12 cellular contexts compared by ENCODE assay signal in genomic region chr9:13274901-13275641, GRCh38. TPM values are rescaled to one million over a fixed set of nuclear protein-coding genes. Genes with fewer than 3 reads are reported as not detected.
A peak's percentile ranks its signal among the peaks of the same experiment; 100 is the strongest.
DNase-seq lines count a peak whose midpoint lies in the region; ATAC-seq and TF ChIP-seq lines count a peak whose summit lies in the region.
"Had no signal": no experiment of that assay in that cellular context is flagged by ENCODE, and none has a peak within 500 bp of the region (broad histone marks: within the 10 kb centered on the region; RNA-seq: fewer than 3 reads in every experiment).

No MANE protein-coding gene starts in this region.

- no peak for TF ChIP-seq CTCF in neural progenitor cell (IDR thresholded peaks at IDR 0.05)

- no peak overlapping the region for H2AFZ ChIP-seq in neural progenitor cell (replicated peaks)

- H3K27ac ChIP-seq in neural progenitor cell = no peak overlapping the region

- peaks cover 14% of the 10 kb centered on the region for H3K4me1 Mint-ChIP-seq in neural progenitor cell
- H3K4me1 Mint-ChIP-seq: activated B cell treated with CpG ODN at 0.5 μM for 24 hours; CD4-positive, alpha-beta memory T cell had no signal

- H3K9me3 Mint-ChIP-seq in neural progenitor cell = peaks cover 13% of the 10 kb centered on the region
- H3K9me3 Mint-ChIP-seq: activated B cell treated with CpG ODN at 0.5 μM for 24 hours had no signal

- H3K27me3 ChIP-seq in neural progenitor cell = no peaks in the 10 kb centered on the region

- peak; percentile 45 for DNase-seq in AG20443 (ENCODE audit: low spot score)
- DNase-seq in NCI-H146 (lab: John Stamatoyannopoulos, UW) = peak; percentile 60
- DNase-seq in dedifferentiated amniotic fluid mesenchymal stem cell (ENCODE audit: extremely low spot score) = peak; percentile 51
- DNase-seq in neural progenitor cell (ENCODE audit: low spot score) = no peak
- DNase-seq in GM19238 (ENCODE audit: insufficient read length, low spot score) = no peak
- DNase-seq: activated B cell treated with CpG ODN at 0.5 μM for 24 hours; activated gamma-delta T cell treated with Interleukin-2 at 50 U/mL for 16 hours; CD4-positive, alpha-beta memory T cell; NCI-H1092 had no signal

- peaks cover 32% of the 10 kb centered on the region for H3K36me3 Mint-ChIP-seq in neural progenitor cell
- H3K36me3 Mint-ChIP-seq: CD4-positive, alpha-beta memory T cell had no signal

- H4K20me1 ChIP-seq in neural progenitor cell (ENCODE audit: low read depth) = peaks cover 11% of the 10 kb centered on the region

- H3F3A ChIP-seq in neural progenitor cell (ENCODE audit: low read depth) = peaks cover 9% of the 10 kb centered on the region

- no peak for ATAC-seq in GM18498 (IDR thresholded peaks at IDR 0.05; ENCODE audit: unreplicated experiment)
- ATAC-seq in HG03378 (IDR thresholded peaks at IDR 0.05; ENCODE audit: unreplicated experiment) = no peak
- ATAC-seq in GM18511 (IDR thresholded peaks at IDR 0.05; ENCODE audit: unreplicated experiment) = no peak

- H3K27me3 Mint-ChIP-seq in neural progenitor cell (ENCODE audit: insufficient read depth, low read depth) = peaks cover 6% of the 10 kb centered on the region

- no peaks in the 10 kb centered on the region for H3K36me3 ChIP-seq in neural progenitor cell

- no peaks in the 10 kb centered on the region for H3K9me3 ChIP-seq in neural progenitor cell (ENCODE audit: low read depth)

- no peak overlapping the region for H3K4me3 ChIP-seq in neural progenitor cell

- H3K9ac ChIP-seq in neural progenitor cell = no peak overlapping the region

- H3K4me3 Mint-ChIP-seq in neural progenitor cell = no peak overlapping the region
- H3K4me3 Mint-ChIP-seq: activated B cell treated with CpG ODN at 0.5 μM for 24 hours; CD4-positive, alpha-beta memory T cell had no signal

- H3K79me2 ChIP-seq in neural progenitor cell (ENCODE audit: low read depth) = peaks cover 87% of the 10 kb centered on the region

- peak overlapping the region; percentile 25 for H3K4me2 ChIP-seq in neural progenitor cell

- H3K27ac Mint-ChIP-seq in neural progenitor cell = no peak overlapping the region
- H3K27ac Mint-ChIP-seq: activated B cell treated with CpG ODN at 0.5 μM for 24 hours; CD4-positive, alpha-beta memory T cell had no signal

- H3K4me1 ChIP-seq in neural progenitor cell = peaks cover 24% of the 10 kb centered on the region

RNA-seq across cellular contexts. Expression of gene MPDZ, which starts 4.4 kb away (rescaled TPM):
- total RNA-seq in neural progenitor cell (ENCODE audit: low replicate concordance) = 64.1 and 88.3 TPM in 2 replicates
- total RNA-seq: activated B cell treated with CpG ODN at 0.5 μM for 24 hours; CD4-positive, alpha-beta memory T cell had no signal

Comparison
In these comparisons a context has a peak if more than half of its experiments do, and no peak if none do; other contexts are left out.
1. DNase-seq: peak in AG20443 (single experiment), NCI-H146 (single experiment) and dedifferentiated amniotic fluid mesenchymal stem cell (single experiment); none in neural progenitor cell (single experiment) and GM19238 (single experiment).